2 cellular contexts compared by ENCODE assay signal in genomic region chr4:17013382-17014006, GRCh38.
TF ChIP-seq lines count a peak whose summit lies in the region.

No MANE protein-coding gene starts in this region.

TF ChIP-seq in SK-N-SH treated with all-trans-retinoic acid at 6 μM for 48 hours, 23 proteins besides CTCF, POLR2A, EP300 and RAD21:
- TF ChIP-seq CSRNP3 (CRISPR knock-in tag; IDR thresholded peaks at IDR 0.05) (no peak), RARB (CRISPR knock-in tag; IDR thresholded peaks at IDR 0.05) (no peak), POU6F1 (CRISPR knock-in tag; IDR thresholded peaks at IDR 0.05; ENCODE audit: borderline replicate concordance, low read depth) (no peak), ZNF70 (CRISPR knock-in tag; IDR thresholded peaks at IDR 0.05) (no peak), PPARA (CRISPR knock-in tag; IDR thresholded peaks at IDR 0.05; ENCODE audit: borderline replicate concordance) (no peak), TOX (CRISPR knock-in tag; IDR thresholded peaks at IDR 0.05; ENCODE audit: borderline replicate concordance) (no peak), OSR1 (CRISPR knock-in tag; IDR thresholded peaks at IDR 0.05) (no peak), SNAI2 (CRISPR knock-in tag; IDR thresholded peaks at IDR 0.05) (no peak), ISL1 (CRISPR knock-in tag; IDR thresholded peaks at IDR 0.05) (no peak), ZFP30 (CRISPR knock-in tag; IDR thresholded peaks at IDR 0.05) (no peak), ZNF565 (CRISPR knock-in tag; conservative IDR thresholded peaks at IDR 0.05; ENCODE audit: low read depth) (no peak), ARNTL (CRISPR knock-in tag; IDR thresholded peaks at IDR 0.05; ENCODE audit: borderline replicate concordance, low read depth) (no peak), ZNF8 (CRISPR knock-in tag; IDR thresholded peaks at IDR 0.05) (no peak), CREB5 (CRISPR knock-in tag; IDR thresholded peaks at IDR 0.05; ENCODE audit: low read depth) (no peak), PATZ1 (CRISPR knock-in tag; IDR thresholded peaks at IDR 0.05; ENCODE audit: borderline replicate concordance) (no peak)

TF ChIP-seq in SK-N-SH, 30 proteins besides CTCF, POLR2A, EP300 and RAD21:
- TF ChIP-seq POLR2AphosphoS5 (IDR thresholded peaks at IDR 0.05; ENCODE audit: low read depth, low read length) (no peak), EZH2phosphoT487 (IDR thresholded peaks at IDR 0.05; ENCODE audit: borderline replicate concordance, low read depth) (no peak), JUND (IDR thresholded peaks at IDR 0.05) (no peak), FOXJ3 (CRISPR knock-in tag; IDR thresholded peaks at IDR 0.05) (no peak), IRF3 (IDR thresholded peaks at IDR 0.05; ENCODE audit: low read depth, low read length) (no peak), SMC3 (IDR thresholded peaks at IDR 0.05; ENCODE audit: low read depth, low read length) (no peak), CHD2 (IDR thresholded peaks at IDR 0.05; ENCODE audit: low read length, partially characterized antibody) (no peak), TCF12 (IDR thresholded peaks at IDR 0.05) (no peak), REST (IDR thresholded peaks at IDR 0.05; ENCODE audit: low read depth, low read length) (no peak), YY1 (IDR thresholded peaks at IDR 0.05; ENCODE audit: low read depth) (no peak), MXI1 (IDR thresholded peaks at IDR 0.05; ENCODE audit: low read depth, low read length) (no peak), RFX5 (IDR thresholded peaks at IDR 0.05; ENCODE audit: low read length) (no peak), FOXM1 (IDR thresholded peaks at IDR 0.05; ENCODE audit: low read depth) (no peak), GATA2 (CRISPR knock-in tag; IDR thresholded peaks at IDR 0.05) (no peak), NRF1 (IDR thresholded peaks at IDR 0.05; ENCODE audit: low read depth, low read length) (no peak), SIN3A (IDR thresholded peaks at IDR 0.05; ENCODE audit: borderline replicate concordance, low read depth, low read length) (no peak), NFIC (IDR thresholded peaks at IDR 0.05; ENCODE audit: borderline replicate concordance) (no peak), FOSL2 (IDR thresholded peaks at IDR 0.05; ENCODE audit: borderline replicate concordance, low read depth) (no peak)
